ENCODE assay signal across 23 cellular contexts in the genomic region with DNA sequence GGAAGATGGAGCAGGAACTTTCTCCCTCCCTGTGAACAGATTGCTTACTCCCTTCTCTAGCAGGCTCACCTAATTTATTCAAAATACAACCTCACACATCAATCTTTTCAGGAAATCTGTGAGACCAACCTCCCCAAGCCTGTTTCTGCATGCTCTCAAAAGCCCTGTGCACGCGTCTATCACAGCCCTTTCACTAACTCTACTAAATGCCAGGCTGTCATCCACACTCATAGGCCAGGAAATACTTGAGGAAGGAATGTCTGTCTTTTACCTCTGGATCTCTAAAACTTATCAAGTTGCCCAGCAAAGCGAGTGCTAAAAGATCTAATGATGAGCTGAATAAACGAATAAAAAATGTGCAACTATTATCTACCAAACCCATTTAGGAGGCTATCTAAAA.
"Had no signal": no experiment of that assay in that cellular context is flagged by ENCODE, and none has a peak within 500 bp of the region (broad histone marks: within the 10 kb centered on the region; RNA-seq: fewer than 3 reads in every experiment).

No MANE protein-coding gene starts in this region.

- H3K27me3 ChIP-seq: left lung, pancreas, sigmoid colon, testis, upper lobe of left lung had no signal

- H3K27me3 Mint-ChIP-seq: activated naive CD8-positive, alpha-beta T cell treated with anti-CD3 and anti-CD28 coated beads, Interleukin-2, amount 10 ng/mL, durations not matched to agents 7 days and 5 days; activated T-cell treated with anti-CD3 and anti-CD28 coated beads, Interleukin-2, amount 50 U/mL, for 24 hours; activated T-helper 17 cell treated with anti-CD3 and anti-CD28 coated beads, Interleukin-2, amount 50 U/mL, for 72 hours; dendritic cell treated with granulocyte-macrophage colony-stimulating factor and Interleukin-4, amounts not matched to agents 40 ng/mL and 50 ng/mL, for 4 days; natural killer cell treated with Interleukin-12 subunit alpha and Interleukin-12 subunit beta and Interleukin-15 and Interleukin-18, amount 100 ng/mL, for 72 hours had no signal

- H3K27ac Mint-ChIP-seq: activated T-cell treated with anti-CD3 and anti-CD28 coated beads, Interleukin-2, amount 50 U/mL, for 24 hours; activated T-helper 17 cell treated with anti-CD3 and anti-CD28 coated beads, Interleukin-2, amount 50 U/mL, for 72 hours; dendritic cell treated with granulocyte-macrophage colony-stimulating factor and Interleukin-4, amounts not matched to agents 40 ng/mL and 50 ng/mL, for 4 days; natural killer cell treated with Interleukin-12 subunit alpha and Interleukin-12 subunit beta and Interleukin-15 and Interleukin-18, amount 100 ng/mL, for 72 hours had no signal

- H3K4me3 Mint-ChIP-seq: activated naive CD8-positive, alpha-beta T cell treated with anti-CD3 and anti-CD28 coated beads, Interleukin-2, amount 10 ng/mL, durations not matched to agents 7 days and 5 days; activated T-cell treated with anti-CD3 and anti-CD28 coated beads, Interleukin-2, amount 50 U/mL, for 24 hours; activated T-helper 17 cell treated with anti-CD3 and anti-CD28 coated beads, Interleukin-2, amount 50 U/mL, for 72 hours; dendritic cell treated with granulocyte-macrophage colony-stimulating factor and Interleukin-4, amounts not matched to agents 40 ng/mL and 50 ng/mL, for 4 days; natural killer cell treated with Interleukin-12 subunit alpha and Interleukin-12 subunit beta and Interleukin-15 and Interleukin-18, amount 100 ng/mL, for 72 hours had no signal

- H3K4me2 ChIP-seq: smooth muscle cell had no signal

- H3K9me3 ChIP-seq: left lung, pancreas, sigmoid colon, testis, upper lobe of left lung had no signal

- H3K36me3 ChIP-seq: pancreas, sigmoid colon, upper lobe of left lung had no signal

- DNase-seq: activated CD4-positive, alpha-beta T cell treated with anti-CD3 and anti-CD28 coated beads, Interleukin-2, amount 50 U/mL, for 4 hours; activated CD8-positive, alpha-beta memory T cell treated with anti-CD3 and anti-CD28 coated beads for 24 hours; activated CD8-positive, alpha-beta memory T cell treated with anti-CD3 and anti-CD28 coated beads, Interleukin-2, amount 50 U/mL, for 4 hours; activated naive CD8-positive, alpha-beta T cell treated with anti-CD3 and anti-CD28 coated beads, Interleukin-2, amount 10 ng/mL, durations not matched to agents 7 days and 5 days; activated T-cell treated with anti-CD3 and anti-CD28 coated beads, Interleukin-2, amount 50 U/mL, for 24 hours; amygdala; effector CD4-positive, alpha-beta T cell; erythroblast; foreskin fibroblast; left lung; pancreas; sigmoid colon; stimulated activated CD4-positive, alpha-beta T cell treated with anti-CD3 and anti-CD28 coated beads, Interleukin-15, amount 100 ng/mL, for 24 hours; stimulated activated naive CD4-positive, alpha-beta T cell; testis; upper lobe of left lung had no signal

- H3K27ac ChIP-seq: left lung, pancreas, sigmoid colon, testis, upper lobe of left lung had no signal

- H3K4me3 ChIP-seq: left lung, pancreas, sigmoid colon, smooth muscle cell, testis, upper lobe of left lung had no signal

- H3K9me3 Mint-ChIP-seq: activated T-cell treated with anti-CD3 and anti-CD28 coated beads, Interleukin-2, amount 50 U/mL, for 24 hours; activated T-helper 17 cell treated with anti-CD3 and anti-CD28 coated beads, Interleukin-2, amount 50 U/mL, for 72 hours; dendritic cell treated with granulocyte-macrophage colony-stimulating factor and Interleukin-4, amounts not matched to agents 40 ng/mL and 50 ng/mL, for 4 days; natural killer cell treated with Interleukin-12 subunit alpha and Interleukin-12 subunit beta and Interleukin-15 and Interleukin-18, amount 100 ng/mL, for 72 hours had no signal

- FAIRE-seq: endometrium, pancreas, TTC549 had no signal

- H3K4me1 ChIP-seq: pancreas had no signal

- ATAC-seq: activated T-helper 17 cell treated with anti-CD3 and anti-CD28 coated beads, Interleukin-2, amount 50 U/mL, for 72 hours; left lung; natural killer cell treated with Interleukin-12 subunit alpha and Interleukin-12 subunit beta and Interleukin-15 and Interleukin-18, amount 100 ng/mL, for 72 hours; pancreas; SK-N-SH treated with all-trans-retinoic acid at 6 μM for 48 hours had no signal
